ENCODE assay signal across 8 cellular contexts in the genomic region with DNA sequence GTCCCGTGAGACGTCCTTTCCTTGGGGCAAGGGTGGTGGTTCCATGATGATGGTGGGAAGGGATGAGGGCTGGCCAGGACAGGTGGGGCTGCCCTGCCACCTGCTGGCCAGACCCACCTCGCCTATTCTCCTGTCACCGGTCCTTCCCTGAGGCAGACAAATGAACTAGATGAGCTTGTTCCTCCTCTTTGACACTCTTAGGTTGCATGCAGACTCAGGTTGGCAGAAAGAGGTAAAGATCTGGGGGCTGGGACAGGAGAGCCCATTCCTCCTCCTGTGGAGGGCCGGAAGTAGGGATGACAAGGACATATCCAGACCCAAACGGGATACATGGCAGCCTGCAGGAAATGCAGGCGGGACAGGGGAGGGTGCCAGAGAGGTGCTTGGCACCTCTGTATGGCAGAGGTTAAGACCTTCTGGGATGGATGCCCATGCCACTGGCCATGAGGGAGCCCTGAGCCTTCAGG. TPM values are rescaled to one million over a fixed set of nuclear protein-coding genes. Genes with fewer than 3 reads are reported as not detected.
DNase-seq lines count a peak whose midpoint lies in the region; ATAC-seq and TF ChIP-seq lines count a peak whose summit lies in the region.

No MANE protein-coding gene starts in this region.

- peak; percentile 60 for TF ChIP-seq CTCF in AG04450 (IDR thresholded peaks at IDR 0.05; ENCODE audit: low read depth, low read length)
- TF ChIP-seq CTCF in GM13976 (IDR thresholded peaks at IDR 0.05; ENCODE audit: borderline replicate concordance, control extremely low read depth, extremely low read depth, insufficient read depth, missing control alignments) = peak; percentile 85
- TF ChIP-seq CTCF in spleen (IDR thresholded peaks at IDR 0.05 in 8 of 11, conservative IDR thresholded peaks at IDR 0.05 in 3 of 11) = peak; percentile 72 to 90 (median 84)

- in situ Hi-C loops in GM13976 (cut with MboI; ENCODE audit: low sequenced_read_pairs, unreplicated experiment) = loop anchor here (5.0 to 10.0 kb wide), 2 partner anchors 61 to 83 kb away; partner anchors contain the start of gene CIB2

- no peaks in the 10 kb centered on the region for H3K36me3 ChIP-seq in spleen

- no peak for ATAC-seq in HG03378 (IDR thresholded peaks at IDR 0.05; ENCODE audit: unreplicated experiment)

- peaks cover 0 to 5% (median 0%) of the 10 kb centered on the region in 6 donors for H3K4me1 ChIP-seq in spleen

- POLR2A ChIA-PET in AG04450 (lab: Yijun Ruan, JAX) = no interaction called here

- CTCF ChIA-PET in AG04450 (lab: Charles Lee) = interaction anchor here (0.6 to 1.5 kb wide), 10 partner anchors 44 to 236 kb away, joined by 3 to 12 read pairs (median 3); no protein-coding TSS in a partner anchor

- TF ChIP-seq POLR2A in spleen (IDR thresholded peaks at IDR 0.05) = no peak

- DNase-seq in AG04450 (ENCODE audit: low read depth, low spot score) (no peak), GM13976 (ENCODE audit: low spot score) (peak; percentile 88), OCI-M1 (lab: John Stamatoyannopoulos, UW) (peak; percentile 40), cardiac septum (ENCODE audit: low spot score) (peak; percentile 75), spleen (peak; percentile 83), NCI-H2081 treated with DMSO at 0.1 percent for 48 hours (lab: John Stamatoyannopoulos, UW) (no peak)
- peak; percentile 19 for DNase-seq in activated T-helper 9 cell treated with anti-CD3 and anti-CD28 coated beads, Interleukin-2, amount 50 U/mL, for 16 hours (ENCODE audit: low read depth)

- no peaks in the 10 kb centered on the region for H3K9me3 ChIP-seq in AG04450 (ENCODE audit: control insufficient read depth, insufficient read depth, low read length)
- H3K9me3 ChIP-seq in spleen = peaks cover 0 to 11% (median 0%) of the 10 kb centered on the region in 8 donors

- WGBS in spleen, 5 donors = 24 to 36% (median 26%) methylated on average over 7 of the region's 7 CpGs

- H3K4me3 ChIP-seq in AG04450 (ENCODE audit: low read depth, low read length) (no peak overlapping the region), spleen (no peak overlapping the region)

- intact Hi-C loops in cardiac septum (cut with DNase I) (loop anchor here (2.0 to 5.0 kb wide), 2 partner anchors 47 to 83 kb away; no protein-coding TSS in a partner anchor), spleen (cut with DNase I; ENCODE audit: low total_unique reads) (no loop called here)

- H3K27ac ChIP-seq in AG04450 (ENCODE audit: low read depth, low read length) (no peak overlapping the region), spleen (no peak overlapping the region)

- H3K27me3 ChIP-seq in AG04450 (ENCODE audit: control insufficient read depth, insufficient read depth, low read length) (peaks cover 9% of the 10 kb centered on the region), spleen (replicated peaks in 1 of 7) (no peaks in the 10 kb centered on the region)

RNA-seq across cellular contexts. Expression of gene ACSBG1, which starts 38.6 kb away (rescaled TPM):
- 0.02 TPM in 1 of 2 replicates, not detected in the other for polyA plus RNA-seq in AG04450 (2011; rRNA removed)
- polyA minus RNA-seq in AG04450 (2011; rRNA and poly(A)+ RNA removed) = not detected in 2 replicates
- not detected for total RNA-seq in cardiac septum
- total RNA-seq in spleen = under 1 TPM in 3 of 7 donors, not detected in 4; 0.16 to 0.26 (median 0.23) TPM
- under 1 TPM; 0.19 to 0.33 (median 0.28) TPM for polyA plus RNA-seq in spleen

RNA-seq across cellular contexts. Expression of gene IDH3A, which starts 46.6 kb away (rescaled TPM):
- polyA plus RNA-seq in AG04450 (2011; rRNA removed) = 57.0 and 69.1 TPM in 2 replicates
- 39.1 and 41.2 TPM in 2 replicates for polyA minus RNA-seq in AG04450 (2011; rRNA and poly(A)+ RNA removed)
- 370 TPM for total RNA-seq in cardiac septum
- 10 to 100 TPM; 63.9 to 90.7 (median 74.0) TPM for total RNA-seq in spleen
- polyA plus RNA-seq in spleen = 10 to 100 TPM; 27.6 to 36.5 (median 31.7) TPM

Comparison
In these comparisons a context has a peak if more than half of its experiments do, and no peak if none do; other contexts are left out.
1. DNase-seq: peak in GM13976 (single experiment), OCI-M1 (single experiment), activated T-helper 9 cell treated with anti-CD3 and anti-CD28 coated beads, Interleukin-2, amount 50 U/mL, for 16 hours (single experiment), cardiac septum (single experiment) and spleen (single experiment); none in AG04450 (single experiment) and NCI-H2081 treated with DMSO at 0.1 percent for 48 hours (single experiment).
2. Peak in every context shown above with its lines, with median percentiles within 50 percentile points of each other: CTCF ChIP-seq.